8 cellular contexts compared by ENCODE assay signal in genomic region chr4:140523857-140524742, GRCh38. TPM values are rescaled to one million over a fixed set of nuclear protein-coding genes. Genes with fewer than 3 reads are reported as not detected.
DNase-seq lines count a peak whose midpoint lies in the region; ATAC-seq and TF ChIP-seq lines count a peak whose summit lies in the region.

ELMOD2 (plus strand) TSS chr4:140524168; CDS start chr4:140525429, 1,261 bp downstream.

- DNase-seq in CD1c-positive myeloid dendritic cell (ENCODE audit: extremely low spot score) = peak; percentile 98
- peak; percentile 93 for DNase-seq in NCI-H774 (lab: John Stamatoyannopoulos, UW)
- peak; percentile 96 to 97 for DNase-seq in activated CD4-positive, alpha-beta T cell treated with anti-CD3 and anti-CD28 coated beads, Interleukin-2, amount 50 U/mL, for 48 hours
- DNase-seq in dorsolateral prefrontal cortex = peak; percentile 98 to 100 (median 99)
- DNase-seq in right lobe of liver = peak; percentile 99 to 100 (median 99)
- peak; percentile 94 to 96 for DNase-seq in stimulated activated CD4-positive, alpha-beta T cell treated with anti-CD3 and anti-CD28 coated beads, Interleukin-4, amount 100 ng/mL, for 48 hours (ENCODE audit: low read depth in 2 of 2)

- peak; percentile 100 for ATAC-seq in GM19372 (IDR thresholded peaks at IDR 0.05; ENCODE audit: low read depth, unreplicated experiment)
- ATAC-seq in HG03565 (IDR thresholded peaks at IDR 0.05; ENCODE audit: unreplicated experiment) = peak; percentile 99
- ATAC-seq in right lobe of liver = peak; percentile 100

- H3K36me3 ChIP-seq in right lobe of liver = no peaks in the 10 kb centered on the region

- TF ChIP-seq POLR2A in right lobe of liver (IDR thresholded peaks at IDR 0.05) = peak; percentile 69

- intact Hi-C loops in dorsolateral prefrontal cortex (cut with DNase I) = loop anchor here (5.0 kb wide), 1 partner anchor 152 kb away; the partner anchor contains the start of gene SCOC (in 2 of the 2)
- intact Hi-C loops in right lobe of liver (cut with DNase I) = no loop called here

- no peaks in the 10 kb centered on the region for H3K9me3 ChIP-seq in right lobe of liver

- H3K4me3 ChIP-seq in dorsolateral prefrontal cortex = peak within 1 kb of the TSS; percentile 66 to 99 (median 91)
- peak within 1 kb of the TSS; percentile 80 to 97 (median 80) for H3K4me3 ChIP-seq in right lobe of liver

- TF ChIP-seq CTCF in dorsolateral prefrontal cortex (IDR thresholded peaks at IDR 0.05 in 54 of 56, conservative IDR thresholded peaks at IDR 0.05 in 2 of 56; ENCODE audit: low read depth in 1 of 56, partially characterized antibody in 56 of 56) (peak; percentile 70 to 99 (median 93)), right lobe of liver (IDR thresholded peaks at IDR 0.05) (peak; percentile 88 to 98 (median 95))

- H3K4me1 ChIP-seq in right lobe of liver = peaks cover 0 to 9% (median 0%) of the 10 kb centered on the region in 4 donors

- H3K27me3 ChIP-seq in dorsolateral prefrontal cortex (no peaks in the 10 kb centered on the region), right lobe of liver (no peaks in the 10 kb centered on the region)

- WGBS in right lobe of liver (ENCODE audit: insufficient coverage, low coverage, low lambda C conversion rate, missing lambda C conversion rate) = 0% methylated on average over 22 of the region's 77 CpGs

- H3K27ac ChIP-seq in dorsolateral prefrontal cortex (peak within 1 kb of the TSS in 53 of 59 donors; percentile 8 to 93 (median 71)), right lobe of liver (peak within 1 kb of the TSS; percentile 25 to 82 (median 59))

RNA-seq across cellular contexts. Expression of gene ELMOD2, which starts in this region (rescaled TPM):
- total RNA-seq in dorsolateral prefrontal cortex = 10 to 100 TPM; 12.8 to 30.1 (median 20.9) TPM
- 10 to 100 TPM; 13.2 to 18.6 (median 16.3) TPM for total RNA-seq in right lobe of liver

Comparison
In these comparisons a context has a peak if more than half of its experiments do, and no peak if none do; other contexts are left out.
1. Peak in every context shown above with its lines: DNase-seq, ATAC-seq, H3K4me3 ChIP-seq and H3K27ac ChIP-seq.
2. intact Hi-C loops: an anchor here in dorsolateral prefrontal cortex (5.0 kb wide); none called in right lobe of liver.